In the genomic region with DNA sequence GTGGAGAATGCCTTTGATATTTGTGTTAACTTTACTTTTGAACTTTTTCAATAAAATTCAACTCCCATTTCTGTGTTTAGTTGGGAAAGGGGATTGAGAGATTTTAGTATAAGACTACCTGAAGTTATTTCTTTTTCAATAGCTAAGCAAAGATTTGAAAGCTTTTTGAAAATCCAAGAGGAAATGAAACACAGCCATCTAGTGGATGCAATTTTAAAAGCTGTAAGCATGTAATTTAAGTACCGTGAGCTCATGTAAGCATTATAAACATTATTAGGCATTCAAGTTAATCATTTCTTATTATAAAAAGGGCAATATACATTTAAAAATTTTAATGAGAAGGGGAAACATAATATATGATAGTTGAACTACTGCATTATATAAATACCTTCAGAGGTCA, we compare ENCODE assay signal across 1 cellular context.
TF ChIP-seq lines count a peak whose summit lies in the region.

No MANE protein-coding gene starts in this region.

TF ChIP-seq in SK-N-SH treated with all-trans-retinoic acid at 6 μM for 48 hours, 23 proteins besides CTCF, POLR2A, EP300 and RAD21 (continued from another document):
- TF ChIP-seq, protein P1, sequence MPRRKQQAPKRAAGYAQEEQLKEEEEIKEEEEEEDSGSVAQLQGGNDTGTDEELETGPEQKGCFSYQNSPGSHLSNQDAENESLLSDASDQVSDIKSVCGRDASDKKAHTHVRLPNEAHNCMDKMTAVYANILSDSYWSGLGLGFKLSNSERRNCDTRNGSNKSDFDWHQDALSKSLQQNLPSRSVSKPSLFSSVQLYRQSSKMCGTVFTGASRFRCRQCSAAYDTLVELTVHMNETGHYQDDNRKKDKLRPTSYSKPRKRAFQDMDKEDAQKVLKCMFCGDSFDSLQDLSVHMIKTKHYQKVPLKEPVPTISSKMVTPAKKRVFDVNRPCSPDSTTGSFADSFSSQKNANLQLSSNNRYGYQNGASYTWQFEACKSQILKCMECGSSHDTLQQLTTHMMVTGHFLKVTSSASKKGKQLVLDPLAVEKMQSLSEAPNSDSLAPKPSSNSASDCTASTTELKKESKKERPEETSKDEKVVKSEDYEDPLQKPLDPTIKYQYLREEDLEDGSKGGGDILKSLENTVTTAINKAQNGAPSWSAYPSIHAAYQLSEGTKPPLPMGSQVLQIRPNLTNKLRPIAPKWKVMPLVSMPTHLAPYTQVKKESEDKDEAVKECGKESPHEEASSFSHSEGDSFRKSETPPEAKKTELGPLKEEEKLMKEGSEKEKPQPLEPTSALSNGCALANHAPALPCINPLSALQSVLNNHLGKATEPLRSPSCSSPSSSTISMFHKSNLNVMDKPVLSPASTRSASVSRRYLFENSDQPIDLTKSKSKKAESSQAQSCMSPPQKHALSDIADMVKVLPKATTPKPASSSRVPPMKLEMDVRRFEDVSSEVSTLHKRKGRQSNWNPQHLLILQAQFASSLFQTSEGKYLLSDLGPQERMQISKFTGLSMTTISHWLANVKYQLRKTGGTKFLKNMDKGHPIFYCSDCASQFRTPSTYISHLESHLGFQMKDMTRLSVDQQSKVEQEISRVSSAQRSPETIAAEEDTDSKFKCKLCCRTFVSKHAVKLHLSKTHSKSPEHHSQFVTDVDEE (CRISPR knock-in tag; IDR thresholded peaks at IDR 0.05) = no peak
- no peak for TF ChIP-seq ZNF565 (CRISPR knock-in tag; conservative IDR thresholded peaks at IDR 0.05; ENCODE audit: low read depth)
- no peak for TF ChIP-seq ZNF70 (CRISPR knock-in tag; IDR thresholded peaks at IDR 0.05)
- no peak for TF ChIP-seq ARNTL (CRISPR knock-in tag; IDR thresholded peaks at IDR 0.05; ENCODE audit: borderline replicate concordance, low read depth)
- no peak for TF ChIP-seq ZC3H10 (CRISPR knock-in tag; IDR thresholded peaks at IDR 0.05)
- TF ChIP-seq ESRRG (CRISPR knock-in tag; IDR thresholded peaks at IDR 0.05) = no peak
- no peak for TF ChIP-seq PPARA (CRISPR knock-in tag; IDR thresholded peaks at IDR 0.05; ENCODE audit: borderline replicate concordance)
- TF ChIP-seq, protein P2, sequence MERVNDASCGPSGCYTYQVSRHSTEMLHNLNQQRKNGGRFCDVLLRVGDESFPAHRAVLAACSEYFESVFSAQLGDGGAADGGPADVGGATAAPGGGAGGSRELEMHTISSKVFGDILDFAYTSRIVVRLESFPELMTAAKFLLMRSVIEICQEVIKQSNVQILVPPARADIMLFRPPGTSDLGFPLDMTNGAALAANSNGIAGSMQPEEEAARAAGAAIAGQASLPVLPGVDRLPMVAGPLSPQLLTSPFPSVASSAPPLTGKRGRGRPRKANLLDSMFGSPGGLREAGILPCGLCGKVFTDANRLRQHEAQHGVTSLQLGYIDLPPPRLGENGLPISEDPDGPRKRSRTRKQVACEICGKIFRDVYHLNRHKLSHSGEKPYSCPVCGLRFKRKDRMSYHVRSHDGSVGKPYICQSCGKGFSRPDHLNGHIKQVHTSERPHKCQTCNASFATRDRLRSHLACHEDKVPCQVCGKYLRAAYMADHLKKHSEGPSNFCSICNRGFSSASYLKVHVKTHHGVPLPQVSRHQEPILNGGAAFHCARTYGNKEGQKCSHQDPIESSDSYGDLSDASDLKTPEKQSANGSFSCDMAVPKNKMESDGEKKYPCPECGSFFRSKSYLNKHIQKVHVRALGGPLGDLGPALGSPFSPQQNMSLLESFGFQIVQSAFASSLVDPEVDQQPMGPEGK (CRISPR knock-in tag; IDR thresholded peaks at IDR 0.05; ENCODE audit: borderline replicate concordance) = no peak
TF ChIP-seq in SK-N-SH treated with all-trans-retinoic acid at 6 μM for 48 hours: peak in this region for 0.
